3 cellular contexts compared by ENCODE assay signal in the genomic region with DNA sequence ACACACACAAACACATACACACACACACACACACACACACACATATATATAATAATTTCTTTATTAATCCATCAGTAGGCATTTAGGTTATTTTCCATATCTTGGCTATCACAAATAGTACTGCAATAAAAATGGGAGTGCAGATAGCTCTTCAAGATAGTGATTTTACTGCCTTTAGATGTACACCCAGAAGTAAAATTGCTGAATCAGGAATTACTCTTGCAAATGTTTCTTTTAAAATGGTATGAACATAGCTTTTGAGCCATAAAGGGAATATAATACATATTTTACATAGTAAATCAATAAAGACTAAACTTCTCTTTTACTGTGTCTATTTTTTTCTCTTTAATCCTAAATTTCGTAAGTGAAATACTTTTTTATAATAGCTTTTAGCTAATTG.
TF ChIP-seq lines count a peak whose summit lies in the region.

No MANE protein-coding gene starts in this region.

TF ChIP-seq in HepG2, 621 proteins besides CTCF, POLR2A, EP300 and RAD21:
- peak; percentile 84 to 92 for TF ChIP-seq MAFK (conservative IDR thresholded peaks at IDR 0.05 in 1 of 2, IDR thresholded peaks at IDR 0.05 in 1 of 2; ENCODE audit: low read length in 2 of 2)
- no peak for TF ChIP-seq MEIS2 (CRISPR knock-in tag; IDR thresholded peaks at IDR 0.05)
- peak; percentile 80 for TF ChIP-seq MAFF (IDR thresholded peaks at IDR 0.05; ENCODE audit: low read depth, low read length)
- TF ChIP-seq SRY (CRISPR knock-in tag; IDR thresholded peaks at IDR 0.05) = no peak
- no peak for TF ChIP-seq ZNF446 (CRISPR knock-in tag; IDR thresholded peaks at IDR 0.05)
TF ChIP-seq in HepG2: peak in this region for 2.

TF ChIP-seq in IMR-90, 13 proteins besides CTCF, POLR2A, EP300 and RAD21:
- TF ChIP-seq BHLHE40 (IDR thresholded peaks at IDR 0.05; ENCODE audit: low read depth, low read length) (no peak), MXI1 (IDR thresholded peaks at IDR 0.05; ENCODE audit: borderline replicate concordance, low read depth, low read length) (no peak), CHD1 (IDR thresholded peaks at IDR 0.05; ENCODE audit: low read depth, low read length) (no peak), MAFK (IDR thresholded peaks at IDR 0.05; ENCODE audit: low read depth, low read length) (peak; percentile 85), SMC3 (IDR thresholded peaks at IDR 0.05; ENCODE audit: low read depth, low read length) (no peak), FOS (IDR thresholded peaks at IDR 0.05; ENCODE audit: low read depth, low read length) (no peak)
TF ChIP-seq in IMR-90: peak in this region for 1.

TF ChIP-seq in H1, 55 proteins besides CTCF, POLR2A, EP300 and RAD21:
- no peak for TF ChIP-seq BACH1 (IDR thresholded peaks at IDR 0.05; ENCODE audit: low read length)
- no peak for TF ChIP-seq SIN3A (conservative IDR thresholded peaks at IDR 0.05 in 1 of 2, IDR thresholded peaks at IDR 0.05 in 1 of 2; ENCODE audit: low read depth in 1 of 2, low read length in 2 of 2)
- TF ChIP-seq SAP30 (IDR thresholded peaks at IDR 0.05; ENCODE audit: insufficient read depth, insufficient replicate concordance, low read length) = no peak
- TF ChIP-seq MAFK (IDR thresholded peaks at IDR 0.05; ENCODE audit: low read depth, low read length) = peak; percentile 21; the same call in 1 of the 2 replicates
- TF ChIP-seq E2F6 (IDR thresholded peaks at IDR 0.05) = no peak
- no peak for TF ChIP-seq BCL11A (IDR thresholded peaks at IDR 0.05; ENCODE audit: low read depth in 2 of 2, low read length in 2 of 2)
